Comparison of ENCODE assay signal across 1 cellular context in genomic region chr11:70068345-70068744, GRCh38.
TF ChIP-seq lines count a peak whose summit lies in the region.

No MANE protein-coding gene starts in this region.

TF ChIP-seq in IMR-90, 13 proteins besides CTCF, POLR2A, EP300 and RAD21:
- TF ChIP-seq RFX5 (IDR thresholded peaks at IDR 0.05; ENCODE audit: low read depth, low read length) (no peak), BHLHE40 (IDR thresholded peaks at IDR 0.05; ENCODE audit: low read depth, low read length) (no peak), MAZ (IDR thresholded peaks at IDR 0.05; ENCODE audit: borderline replicate concordance, low read depth, low read length) (no peak), SMC3 (IDR thresholded peaks at IDR 0.05; ENCODE audit: low read depth, low read length) (no peak), FOS (IDR thresholded peaks at IDR 0.05; ENCODE audit: low read depth, low read length) (no peak), MXI1 (IDR thresholded peaks at IDR 0.05; ENCODE audit: borderline replicate concordance, low read depth, low read length) (no peak), CEBPB (IDR thresholded peaks at IDR 0.05; ENCODE audit: low read depth, low read length) (no peak), MAFK (IDR thresholded peaks at IDR 0.05; ENCODE audit: low read depth, low read length) (no peak), CHD1 (IDR thresholded peaks at IDR 0.05; ENCODE audit: low read depth, low read length) (no peak), NFE2L2 (IDR thresholded peaks at IDR 0.05; ENCODE audit: low read depth, low read length) (no peak), RCOR1 (IDR thresholded peaks at IDR 0.05; ENCODE audit: insufficient replicate concordance, low read length) (no peak)
- TF ChIP-seq, protein P1, sequence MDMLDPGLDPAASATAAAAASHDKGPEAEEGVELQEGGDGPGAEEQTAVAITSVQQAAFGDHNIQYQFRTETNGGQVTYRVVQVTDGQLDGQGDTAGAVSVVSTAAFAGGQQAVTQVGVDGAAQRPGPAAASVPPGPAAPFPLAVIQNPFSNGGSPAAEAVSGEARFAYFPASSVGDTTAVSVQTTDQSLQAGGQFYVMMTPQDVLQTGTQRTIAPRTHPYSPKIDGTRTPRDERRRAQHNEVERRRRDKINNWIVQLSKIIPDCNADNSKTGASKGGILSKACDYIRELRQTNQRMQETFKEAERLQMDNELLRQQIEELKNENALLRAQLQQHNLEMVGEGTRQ (IDR thresholded peaks at IDR 0.05; ENCODE audit: low read depth, low read length), result no peak
